8 cellular contexts compared by ENCODE assay signal in genomic region chr6:170306324-170307079, GRCh38. TPM values are rescaled to one million over a fixed set of nuclear protein-coding genes. Genes with fewer than 3 reads are reported as not detected.
A peak's percentile ranks its signal among the peaks of the same experiment; 100 is the strongest.
DNase-seq lines count a peak whose midpoint lies in the region; ATAC-seq and TF ChIP-seq lines count a peak whose summit lies in the region.

Gene FAM120B (plus strand): TSS chr6:170306758. CDS start chr6:170317391, 10,633 bp downstream.

- H3K27ac Mint-ChIP-seq in activated B cell treated with CpG ODN at 0.5 μM for 24 hours: peak within 1 kb of the TSS; percentile 91

- peaks cover 21 to 58% (median 47%) of the 10 kb centered on the region in 6 donors for H3K4me1 ChIP-seq in spleen

- H3K27ac ChIP-seq in spleen: peak within 1 kb of the TSS; percentile 72 to 95 (median 92)

- TF ChIP-seq POLR2A in spleen (IDR thresholded peaks at IDR 0.05): peak; percentile 14 to 68 (median 48)

- peak within 1 kb of the TSS; percentile 98 for H3K4me3 Mint-ChIP-seq in activated B cell treated with CpG ODN at 0.5 μM for 24 hours

- peaks cover 4% of the 10 kb centered on the region for H3K9me3 Mint-ChIP-seq in activated B cell treated with CpG ODN at 0.5 μM for 24 hours

- H3K36me3 ChIP-seq in spleen: peaks cover 0 to 9% (median 0%) of the 10 kb centered on the region in 6 donors

- H3K4me3 ChIP-seq in AG09309 (ENCODE audit: control insufficient read depth, low read depth, low read length) (peak within 1 kb of the TSS; percentile 89), cardiac fibroblast (replicated peaks in 1 of 2; ENCODE audit: low read depth in 2 of 2, low read length in 2 of 2) (peak within 1 kb of the TSS; percentile 96), spleen (peak within 1 kb of the TSS; percentile 65 to 91 (median 86))

- peaks cover 0 to 4% (median 0%) of the 10 kb centered on the region in 7 donors for H3K27me3 ChIP-seq in spleen (replicated peaks in 1 of 7)

- CTCF ChIA-PET in activated B cell treated with CpG ODN at 0.5 μM for 24 hours (lab: Charles Lee): no interaction called here

- H3K27me3 Mint-ChIP-seq in activated B cell treated with CpG ODN at 0.5 μM for 24 hours: peaks cover 13% of the 10 kb centered on the region

- WGBS in spleen, 5 donors: 0 to 1% (median 0%) methylated on average over 36 to 97 of the region's 97 CpGs

- intact Hi-C loops in activated B cell treated with CpG ODN at 0.5 μM for 24 hours (cut with micrococcal nuclease) (loop anchor here (1.0 to 5.0 kb wide), 10 partner anchors 11 to 604 kb away; partner anchors contain the start of genes C6orf120, DLL1, DYNLT2 and ERMARD), spleen (cut with DNase I; ENCODE audit: low total_unique reads) (no loop called here)

- H3K9me3 ChIP-seq in spleen: no peaks in the 10 kb centered on the region

- POLR2A ChIA-PET in activated B cell treated with CpG ODN at 0.5 μM for 24 hours (lab: Charles Lee): interaction anchor here (1.0 to 1.2 kb wide), 2 partner anchors 12 to 16 kb away, joined by 3 to 6 read pairs; partner anchors contain the start of gene DLL1

- ATAC-seq in GM19025 (IDR thresholded peaks at IDR 0.05; ENCODE audit: low read depth, unreplicated experiment): peak; percentile 98
- ATAC-seq in HG03280 (IDR thresholded peaks at IDR 0.05; ENCODE audit: unreplicated experiment): peak; percentile 97
- ATAC-seq in activated B cell treated with CpG ODN at 0.5 μM for 24 hours (ENCODE audit: low read depth): peak; percentile 95

- TF ChIP-seq CTCF in AG09309 (IDR thresholded peaks at IDR 0.05; ENCODE audit: control insufficient read depth, insufficient read depth, low read depth, low read length, missing control alignments): no peak
- TF ChIP-seq CTCF in activated B cell treated with CpG ODN at 0.5 μM for 24 hours (IDR thresholded peaks at IDR 0.05): no peak
- TF ChIP-seq CTCF in cardiac fibroblast (IDR thresholded peaks at IDR 0.05; ENCODE audit: low read depth, low read length): no peak
- peak in 1 of 11 experiments; percentile 31 for TF ChIP-seq CTCF in spleen (IDR thresholded peaks at IDR 0.05 in 8 of 11, conservative IDR thresholded peaks at IDR 0.05 in 3 of 11)

- H3K4me1 Mint-ChIP-seq in activated B cell treated with CpG ODN at 0.5 μM for 24 hours: peaks cover 47% of the 10 kb centered on the region

- H3K36me3 Mint-ChIP-seq in activated B cell treated with CpG ODN at 0.5 μM for 24 hours (ENCODE audit: low read depth): peaks cover 14% of the 10 kb centered on the region

- DNase-seq in AG09309 (ENCODE audit: low read depth) (peak; percentile 71), NCI-H345 (lab: John Stamatoyannopoulos, UW) (peak; percentile 96), activated B cell treated with CpG ODN at 0.5 μM for 24 hours (peak; percentile 93), cardiac fibroblast (ENCODE audit: low read depth in 2 of 2) (peak; percentile 95 to 96), inferior parietal cortex (ENCODE audit: extremely low spot score) (peak; percentile 97), spleen (peak; percentile 100)

RNA-seq across cellular contexts. Expression of gene FAM120B, which starts in this region (rescaled TPM):
- total RNA-seq in activated B cell treated with CpG ODN at 0.5 μM for 24 hours: 32.2 and 35.1 TPM in 2 replicates
- total RNA-seq in spleen: 10 to 100 TPM; 24.8 to 41.2 (median 27.4) TPM
- polyA plus RNA-seq in spleen: 1 to 10 TPM; 7.6 to 8.7 (median 8.5) TPM

Comparison
In these comparisons a context has a peak if more than half of its experiments do, and no peak if none do; other contexts are left out.
1. Peak in every context shown above with its lines: DNase-seq, ATAC-seq, H3K4me3 ChIP-seq and H3K27ac ChIP-seq.